In genomic region chr3:143283432-143284128, GRCh38 we compare ENCODE assay signal across 15 cellular contexts.
A peak's percentile ranks its signal among the peaks of the same experiment; 100 is the strongest.
DNase-seq lines count a peak whose midpoint lies in the region; ATAC-seq, FAIRE-seq and TF ChIP-seq lines count a peak whose summit lies in the region.
"Had no signal": no experiment of that assay in that cellular context is flagged by ENCODE, and none has a peak within 500 bp of the region (broad histone marks: within the 10 kb centered on the region; RNA-seq: fewer than 3 reads in every experiment).

No MANE protein-coding gene starts in this region.

- no peaks in the 10 kb centered on the region for H3K36me3 ChIP-seq in RWPE2 (ENCODE audit: low read depth)
- H3K36me3 ChIP-seq in endothelial cell of umbilical vein (ENCODE audit: control insufficient read depth in 2 of 2, extremely low read depth in 1 of 2, insufficient read depth in 2 of 2, low read length in 2 of 2) = no peaks in the 10 kb centered on the region
- H3K36me3 ChIP-seq in GM23338 (ENCODE audit: insufficient read depth) = no peaks in the 10 kb centered on the region

- H3K27ac ChIP-seq in RWPE2 (ENCODE audit: poor library complexity, severe bottlenecking) (no peak overlapping the region), endothelial cell of umbilical vein (ENCODE audit: insufficient read depth, low read depth, low read length) (no peak overlapping the region), GM23338 (ENCODE audit: low read depth) (no peak overlapping the region)
- H3K27ac ChIP-seq: coronary artery, HL-60 had no signal

- ATAC-seq in RWPE2 (ENCODE audit: low read depth) (peak; percentile 76), HG03095 (IDR thresholded peaks at IDR 0.05; ENCODE audit: unreplicated experiment) (no peak), GM23338 (no peak)
- ATAC-seq: T-helper 17 cell had no signal

- H3K4me1 Mint-ChIP-seq in GM23338 = no peaks in the 10 kb centered on the region
- H3K4me1 Mint-ChIP-seq: T-helper 17 cell had no signal

- TF ChIP-seq CTCF in RWPE2 (IDR thresholded peaks at IDR 0.05; ENCODE audit: poor library complexity, severe bottlenecking) = no peak
- no peak for TF ChIP-seq CTCF in endothelial cell of umbilical vein (IDR thresholded peaks at IDR 0.05; ENCODE audit: extremely low read depth in 1 of 2, insufficient read depth in 1 of 2, low read depth in 1 of 2, low read length in 2 of 2)
- no peak for TF ChIP-seq CTCF in GM23338 (conservative IDR thresholded peaks at IDR 0.05; ENCODE audit: low read depth in 2 of 2)

- TF ChIP-seq POLR2A in endothelial cell of umbilical vein (IDR thresholded peaks at IDR 0.05; ENCODE audit: low read depth, low read length) = no peak

- H3K9me3 ChIP-seq in RWPE2 (ENCODE audit: severe bottlenecking) = no peaks in the 10 kb centered on the region
- no peaks in the 10 kb centered on the region for H3K9me3 ChIP-seq in endothelial cell of umbilical vein (replicated peaks; ENCODE audit: control insufficient read depth, insufficient read depth, low read length)

- POLR2A ChIA-PET in endothelial cell of umbilical vein (lab: Charles Lee) = interaction anchor here (0.7 kb wide), 1 partner anchor 11 kb away, joined by 3 read pairs; no protein-coding TSS in a partner anchor

- no peak overlapping the region for H3K9ac ChIP-seq in endothelial cell of umbilical vein (replicated peaks; ENCODE audit: extremely low read depth, insufficient read depth, low read length)

- dilution Hi-C loops in endothelial cell of umbilical vein (cut with MboI; ENCODE audit: extremely low pct_ligation_motif_present, low sequenced_read_pairs) = no loop called here

- H3K9me3 Mint-ChIP-seq in GM23338 = no peaks in the 10 kb centered on the region

- H3K79me2 ChIP-seq in endothelial cell of umbilical vein (ENCODE audit: control insufficient read depth, insufficient read depth, low read length) (no peaks in the 10 kb centered on the region), GM23338 (replicated peaks; ENCODE audit: insufficient read depth) (no peaks in the 10 kb centered on the region)

- H4K20me1 ChIP-seq in endothelial cell of umbilical vein (replicated peaks; ENCODE audit: control insufficient read depth, extremely low read depth, insufficient read depth, low read length) (no peaks in the 10 kb centered on the region), GM23338 (replicated peaks; ENCODE audit: insufficient read depth) (no peaks in the 10 kb centered on the region)

- H3K27me3 Mint-ChIP-seq in GM23338 (ENCODE audit: insufficient read depth, low read depth, poor library complexity) = no peaks in the 10 kb centered on the region
- H3K27me3 Mint-ChIP-seq: T-helper 17 cell had no signal

- no peak overlapping the region for H3K4me3 Mint-ChIP-seq in GM23338
- H3K4me3 Mint-ChIP-seq: T-helper 17 cell had no signal

- H2AFZ ChIP-seq in endothelial cell of umbilical vein (ENCODE audit: low read depth, low read length) = no peak overlapping the region
- no peak overlapping the region for H2AFZ ChIP-seq in GM23338

- BruUV-seq in endothelial cell of umbilical vein (replicated peaks; lab: Mats Ljungman, UMichigan) = no TSS peak

- no peak for FAIRE-seq in endothelial cell of umbilical vein (lab: Jason Lieb, UNC)

- intact Hi-C loops in endothelial cell of umbilical vein (cut with micrococcal nuclease) = no loop called here

- DNase-seq in stimulated activated CD4-positive, alpha-beta T cell treated with anti-CD3 and anti-CD28 coated beads, Interleukin-12 subunit alpha, Interleukin-12 subunit beta, amount 100 ng/mL, for 48 hours (ENCODE audit: low read depth in 2 of 3, low spot score in 1 of 3) = peak in 2 of 3 donors; percentile 2
- no peak for DNase-seq in stimulated activated CD4-positive, alpha-beta T cell treated with anti-CD3 and anti-CD28 coated beads, Interleukin-12 subunit alpha, Interleukin-12 subunit beta, amount 100 ng/mL, for 4 hours
- DNase-seq in RWPE2 (ENCODE audit: low spot score) (no peak), endothelial cell of umbilical vein (ENCODE audit: low read depth, low spot score) (no peak), stromal cell of bone marrow (ENCODE audit: low read depth) (peak; percentile 16), HuH-7.5 (ENCODE audit: low spot score) (no peak), GM23338 (ENCODE audit: low spot score) (no peak)
- DNase-seq: MM.1S; retina; stimulated activated CD4-positive, alpha-beta T cell treated with anti-CD3 and anti-CD28 coated beads, Interleukin-4, amount 100 ng/mL, for 1 hour; stimulated activated naive CD4-positive, alpha-beta T cell treated with Interleukin-2 at 50 U/mL for 16 hours; T-helper 17 cell had no signal

- H3K9me1 ChIP-seq in endothelial cell of umbilical vein (replicated peaks; ENCODE audit: control insufficient read depth, extremely low read depth, insufficient read depth, low read length) = no peaks in the 10 kb centered on the region

- no peak overlapping the region for H3K27ac Mint-ChIP-seq in GM23338
- H3K27ac Mint-ChIP-seq: T-helper 17 cell had no signal

- H3K36me3 Mint-ChIP-seq in GM23338 (ENCODE audit: low read depth) = no peaks in the 10 kb centered on the region

- H3K27me3 ChIP-seq in RWPE2 (ENCODE audit: insufficient read depth, poor library complexity, severe bottlenecking) (no peaks in the 10 kb centered on the region), endothelial cell of umbilical vein (ENCODE audit: control insufficient read depth in 2 of 2, insufficient read depth in 2 of 2, low read length in 2 of 2) (no peaks in the 10 kb centered on the region), GM23338 (ENCODE audit: insufficient read depth) (no peaks in the 10 kb centered on the region)

- 0 out of 2 replicates have a peak, but pooled peaks cover 9% of the 10 kb centered on the region for H3K9me2 ChIP-seq in GM23338 (ENCODE audit: insufficient read depth)

- H3K4me1 ChIP-seq in RWPE2 (ENCODE audit: insufficient read depth, poor library complexity, severe bottlenecking) (peaks cover 8% of the 10 kb centered on the region), endothelial cell of umbilical vein (ENCODE audit: control insufficient read depth, extremely low read depth, insufficient read depth, low read length) (no peaks in the 10 kb centered on the region), GM23338 (ENCODE audit: insufficient read depth) (no peaks in the 10 kb centered on the region)

- H3K4me3 ChIP-seq in RWPE2 (ENCODE audit: severe bottlenecking) (no peak overlapping the region), endothelial cell of umbilical vein (replicated peaks in 1 of 3; ENCODE audit: insufficient read depth in 1 of 3, low read depth in 1 of 3, low read length in 3 of 3) (no peak overlapping the region), GM23338 (no peak overlapping the region)
- H3K4me3 ChIP-seq: coronary artery had no signal

- H3K4me2 ChIP-seq in endothelial cell of umbilical vein (ENCODE audit: insufficient read depth, low read length) (no peak overlapping the region), GM23338 (no peak overlapping the region)

- no peaks in the 10 kb centered on the region for H3F3A ChIP-seq in GM23338 (replicated peaks; ENCODE audit: low read depth)

- CTCF ChIA-PET in endothelial cell of umbilical vein (lab: Charles Lee) = interaction anchor here (1.3 kb wide), 1 partner anchor 8 kb away, joined by 3 read pairs; no protein-coding TSS in a partner anchor

TF ChIP-seq in endothelial cell of umbilical vein, 7 proteins besides CTCF, POLR2A, EP300 and RAD21:
- TF ChIP-seq, protein P1, sequence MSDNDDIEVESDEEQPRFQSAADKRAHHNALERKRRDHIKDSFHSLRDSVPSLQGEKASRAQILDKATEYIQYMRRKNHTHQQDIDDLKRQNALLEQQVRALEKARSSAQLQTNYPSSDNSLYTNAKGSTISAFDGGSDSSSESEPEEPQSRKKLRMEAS (IDR thresholded peaks at IDR 0.05; ENCODE audit: insufficient read depth, insufficient read length) = no peak
- peak; percentile 11 for TF ChIP-seq FOS (IDR thresholded peaks at IDR 0.05; ENCODE audit: borderline replicate concordance, insufficient read depth, low read length)

TF ChIP-seq in GM23338, 12 proteins besides CTCF, POLR2A, EP300 and RAD21 (continues in another document):
- no peak for TF ChIP-seq EZH2 (IDR thresholded peaks at IDR 0.05; ENCODE audit: low read depth, unreplicated experiment)
- TF ChIP-seq ZNF331 (CRISPR knock-in tag; IDR thresholded peaks at IDR 0.05; ENCODE audit: low read depth) = no peak
- no peak for TF ChIP-seq ZNF114 (CRISPR knock-in tag; IDR thresholded peaks at IDR 0.05)
- TF ChIP-seq REST (IDR thresholded peaks at IDR 0.05; ENCODE audit: unreplicated experiment) = no peak
- no peak for TF ChIP-seq CREB1 (CRISPR knock-in tag; IDR thresholded peaks at IDR 0.05; ENCODE audit: low read depth)
- no peak for TF ChIP-seq EZH2phosphoT487 (IDR thresholded peaks at IDR 0.05; ENCODE audit: unreplicated experiment)
- no peak for TF ChIP-seq STAT1 (IDR thresholded peaks at IDR 0.05; ENCODE audit: unreplicated experiment)

Comparison
In these comparisons a context has a peak if more than half of its experiments do, and no peak if none do; other contexts are left out.
1. DNase-seq: peak in stimulated activated CD4-positive, alpha-beta T cell treated with anti-CD3 and anti-CD28 coated beads, Interleukin-12 subunit alpha, Interleukin-12 subunit beta, amount 100 ng/mL, for 48 hours (2 of 3) and stromal cell of bone marrow (single experiment); none in stimulated activated CD4-positive, alpha-beta T cell treated with anti-CD3 and anti-CD28 coated beads, Interleukin-12 subunit alpha, Interleukin-12 subunit beta, amount 100 ng/mL, for 4 hours (single experiment), RWPE2 (single experiment), endothelial cell of umbilical vein (single experiment), HuH-7.5 (single experiment) and GM23338 (single experiment).